ENCODE assay signal across 8 cellular contexts in the genomic region with DNA sequence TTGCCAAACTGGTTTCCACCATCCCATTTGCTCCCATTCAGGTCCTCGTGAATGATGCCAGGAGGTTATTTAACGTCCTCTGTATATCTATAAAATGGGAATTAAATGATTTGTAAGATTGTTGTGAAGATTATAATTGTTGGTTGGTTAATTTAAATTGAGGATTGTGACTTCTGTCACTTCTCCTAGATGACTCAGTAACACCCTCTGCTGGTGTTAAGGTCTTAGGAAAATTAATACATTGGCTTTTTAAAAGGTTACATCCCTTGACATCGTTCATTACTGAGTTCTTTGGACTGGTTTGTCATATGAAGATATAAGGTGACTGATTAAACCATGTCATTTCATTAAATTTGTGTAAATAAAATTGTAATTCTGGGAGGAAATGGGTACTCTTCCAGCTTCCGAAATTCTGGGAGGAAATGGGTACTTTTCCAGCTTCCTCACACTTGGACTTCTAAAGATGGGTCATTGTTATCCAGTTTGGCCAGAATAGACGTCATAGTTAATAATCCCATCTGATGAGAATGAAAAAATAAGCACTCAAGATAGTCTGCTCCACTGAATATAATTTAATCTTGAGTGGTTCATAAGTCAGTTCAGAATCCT. TPM values are rescaled to one million over a fixed set of nuclear protein-coding genes. Genes with fewer than 3 reads are reported as not detected.
DNase-seq lines count a peak whose midpoint lies in the region; TF ChIP-seq lines count a peak whose summit lies in the region.

No MANE protein-coding gene starts in this region.

- no peaks in the 10 kb centered on the region for H3K27me3 Mint-ChIP-seq in brain
- H3K27me3 Mint-ChIP-seq in activated naive CD4-positive, alpha-beta T cell treated with anti-CD3 and anti-CD28 coated beads, Interleukin-2, amount 10 ng/mL, durations not matched to agents 7 days and 5 days = no peaks in the 10 kb centered on the region

- DNase-seq in DMS53 treated with DMSO at 0.1 percent for 48 hours (lab: John Stamatoyannopoulos, UW; ENCODE audit: unreplicated experiment) (peak; percentile 2), midbrain (lab: John Stamatoyannopoulos, UW) (peak; percentile 55), COLO668 (lab: John Stamatoyannopoulos, UW; ENCODE audit: unreplicated experiment) (no peak), amniotic stem cell (lab: John Stamatoyannopoulos, UW) (no peak)
- no peak for DNase-seq in activated CD4-positive, CD25-positive, alpha-beta regulatory T cell (lab: John Stamatoyannopoulos, UW)
- DNase-seq in activated naive CD4-positive, alpha-beta T cell treated with anti-CD3 and anti-CD28 coated beads, Interleukin-2, amount 10 ng/mL, durations not matched to agents 7 days and 5 days = no peak

- TF ChIP-seq CTCF in LNCAP (IDR thresholded peaks at IDR 0.05) (peak; percentile 69), brain (conservative IDR thresholded peaks at IDR 0.05) (peak; percentile 61 to 73)

- no peak overlapping the region for H3K4me3 Mint-ChIP-seq in brain
- H3K4me3 Mint-ChIP-seq in activated naive CD4-positive, alpha-beta T cell treated with anti-CD3 and anti-CD28 coated beads, Interleukin-2, amount 10 ng/mL, durations not matched to agents 7 days and 5 days = no peak overlapping the region

- H3K27ac Mint-ChIP-seq in brain = no peak overlapping the region
- no peak overlapping the region for H3K27ac Mint-ChIP-seq in activated naive CD4-positive, alpha-beta T cell treated with anti-CD3 and anti-CD28 coated beads, Interleukin-2, amount 10 ng/mL, durations not matched to agents 7 days and 5 days

- peaks cover 21% of the 10 kb centered on the region for H3K36me3 Mint-ChIP-seq in brain
- H3K36me3 Mint-ChIP-seq in activated naive CD4-positive, alpha-beta T cell treated with anti-CD3 and anti-CD28 coated beads, Interleukin-2, amount 10 ng/mL, durations not matched to agents 7 days and 5 days = no peaks in the 10 kb centered on the region

- no peaks in the 10 kb centered on the region for H3K4me1 Mint-ChIP-seq in brain
- no peaks in the 10 kb centered on the region for H3K4me1 Mint-ChIP-seq in activated naive CD4-positive, alpha-beta T cell treated with anti-CD3 and anti-CD28 coated beads, Interleukin-2, amount 10 ng/mL, durations not matched to agents 7 days and 5 days

- CTCF ChIA-PET in activated naive CD4-positive, alpha-beta T cell treated with anti-CD3 and anti-CD28 coated beads, Interleukin-2, amount 10 ng/mL, durations not matched to agents 7 days and 5 days (lab: Charles Lee) = interaction anchor here (0.6 to 3.0 kb wide), 5 partner anchors 40 to 716 kb away, joined by 3 to 8 read pairs (median 3); no protein-coding TSS in a partner anchor

- no peaks in the 10 kb centered on the region for H3K9me3 Mint-ChIP-seq in brain
- H3K9me3 Mint-ChIP-seq in activated naive CD4-positive, alpha-beta T cell treated with anti-CD3 and anti-CD28 coated beads, Interleukin-2, amount 10 ng/mL, durations not matched to agents 7 days and 5 days = no peaks in the 10 kb centered on the region

RNA-seq across cellular contexts. Expression of gene PAQR5, which starts 33.3 kb away (rescaled TPM):
- polyA plus RNA-seq in brain (ENCODE audit: insufficient read depth, low read depth, low replicate concordance) = 1.1 TPM

Comparison
In these comparisons a context has a peak if more than half of its experiments do, and no peak if none do; other contexts are left out.
1. DNase-seq: peak in DMS53 treated with DMSO at 0.1 percent for 48 hours (single experiment) and midbrain (single experiment); none in activated CD4-positive, CD25-positive, alpha-beta regulatory T cell (0 of 4), COLO668 (single experiment), activated naive CD4-positive, alpha-beta T cell treated with anti-CD3 and anti-CD28 coated beads, Interleukin-2, amount 10 ng/mL, durations not matched to agents 7 days and 5 days (single experiment) and amniotic stem cell (single experiment).